28 cellular contexts compared by ENCODE assay signal in genomic region chr14:41568979-41569378, GRCh38. TPM values are rescaled to one million over a fixed set of nuclear protein-coding genes. Genes with fewer than 3 reads are reported as not detected.
"Had no signal": no experiment of that assay in that cellular context is flagged by ENCODE, and none has a peak within 500 bp of the region (broad histone marks: within the 10 kb centered on the region; RNA-seq: fewer than 3 reads in every experiment).

No MANE protein-coding gene starts in this region.

- H3K4me1 ChIP-seq: colonic mucosa, esophagus muscularis mucosa, esophagus squamous epithelium, foreskin keratinocyte, gastrocnemius medialis, gastroesophageal sphincter, heart left ventricle, heart right ventricle had no signal

- H3K27ac ChIP-seq: colonic mucosa, coronary artery, dorsolateral prefrontal cortex, epithelial cell of prostate, esophagus muscularis mucosa, esophagus squamous epithelium, foreskin keratinocyte, gastrocnemius medialis, gastroesophageal sphincter, heart left ventricle, heart right ventricle had no signal

- FAIRE-seq: colon, endometrium, endothelial cell of umbilical vein, frontal cortex had no signal

- H3K4me3 ChIP-seq: colonic mucosa, coronary artery, dorsolateral prefrontal cortex, esophagus muscularis mucosa, esophagus squamous epithelium, gastrocnemius medialis, gastroesophageal sphincter, heart left ventricle, heart right ventricle had no signal

- H3K27me3 ChIP-seq: colonic mucosa, dorsolateral prefrontal cortex, esophagus muscularis mucosa, esophagus squamous epithelium, foreskin keratinocyte, gastrocnemius medialis, gastroesophageal sphincter, heart left ventricle, heart right ventricle had no signal

- H3K36me3 ChIP-seq: colonic mucosa, esophagus muscularis mucosa, esophagus squamous epithelium, gastrocnemius medialis, gastroesophageal sphincter, heart left ventricle, heart right ventricle had no signal

- H3K9me3 ChIP-seq: colonic mucosa, esophagus muscularis mucosa, esophagus squamous epithelium, gastrocnemius medialis, gastroesophageal sphincter had no signal

- ATAC-seq: effector memory CD8-positive, alpha-beta T cell; esophagus mucosa; foreskin keratinocyte; gastrocnemius medialis; gastroesophageal sphincter; heart left ventricle; heart right ventricle had no signal

- DNase-seq: colonic mucosa; cortex of kidney; dermis blood vessel endothelial cell; dorsolateral prefrontal cortex; effector CD4-positive, alpha-beta T cell; effector CD8-positive, alpha-beta T cell; effector memory CD4-positive, alpha-beta T cell; effector memory CD8-positive, alpha-beta T cell; endodermal cell; erythroblast; esophagus squamous epithelium; foreskin fibroblast; foreskin keratinocyte; foreskin melanocyte; gastrocnemius medialis; glutamatergic neuron; head of caudate nucleus; heart left ventricle; heart right ventricle had no signal

RNA-seq across cellular contexts. Expression of gene LRFN5, which starts 37.7 kb away (rescaled TPM):
- total RNA-seq: dermis blood vessel endothelial cell, endothelial cell of umbilical vein, foreskin keratinocyte had no signal
- polyA plus RNA-seq: endothelial cell of umbilical vein, foreskin keratinocyte had no signal
